In the genomic region with DNA sequence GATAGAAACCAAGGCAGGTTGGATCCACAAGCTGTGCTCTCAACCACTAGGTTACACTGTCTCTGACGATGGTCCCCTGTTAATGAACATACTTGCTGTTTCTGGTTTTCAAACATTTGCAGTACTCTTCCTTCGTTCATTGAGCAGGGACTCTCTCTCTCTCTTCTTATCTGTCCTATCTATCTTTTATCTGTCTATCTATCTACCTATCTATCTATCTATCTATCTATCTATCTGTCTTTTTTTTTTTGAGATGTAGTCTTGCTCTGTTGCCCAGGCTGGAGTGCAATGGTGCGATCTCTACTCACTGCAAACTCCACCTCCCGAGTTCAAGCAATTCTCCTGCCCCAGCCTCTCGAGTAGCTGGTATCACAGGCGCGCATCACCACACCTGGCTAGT, we compare ENCODE assay signal across 12 cellular contexts. TPM values are rescaled to one million over a fixed set of nuclear protein-coding genes. Genes with fewer than 3 reads are reported as not detected.
"Had no signal": no experiment of that assay in that cellular context is flagged by ENCODE, and none has a peak within 500 bp of the region (broad histone marks: within the 10 kb centered on the region; RNA-seq: fewer than 3 reads in every experiment).

No MANE protein-coding gene starts in this region.

- DNase-seq: GM23248, GOT3, H7, H9, HCEC 1CT, HFFc6 had no signal

- H3K27ac Mint-ChIP-seq: GM23338, H9, HFFc6 had no signal

- H3K4me3 ChIP-seq: GM23248, GM23338, HAP-1 had no signal

- H2AFZ ChIP-seq: GM23248, GM23338 had no signal

- H3K9ac ChIP-seq: GM23248 had no signal

- ATAC-seq: HCT116 had no signal

- H3K9me3 ChIP-seq: HAP-1 had no signal

- H3K36me3 ChIP-seq: HAP-1 had no signal

- H3K4me1 ChIP-seq: HAP-1 had no signal

- H3K4me2 ChIP-seq: GM23338 had no signal

- FAIRE-seq: H1, H54 had no signal

- H3K9me3 Mint-ChIP-seq: GM23338, HFFc6 had no signal

- H3K4me3 Mint-ChIP-seq: GM23338, H9, HFFc6 had no signal

- H3K27ac ChIP-seq: GM23248 had no signal

RNA-seq across cellular contexts. Expression of a gene that starts 9.4 kb away (rescaled TPM):
- total RNA-seq: GM23248, GM23338, H1, H4, H7, H9, HFFc6 had no signal
- polyA plus RNA-seq: GM23248, GM23338, H1 had no signal
